In genomic region chr17:19380551-19381284, GRCh38 we compare ENCODE assay signal across 18 cellular contexts. TPM values are rescaled to one million over a fixed set of nuclear protein-coding genes. Genes with fewer than 3 reads are reported as not detected.
DNase-seq lines count a peak whose midpoint lies in the region; ATAC-seq and TF ChIP-seq lines count a peak whose summit lies in the region.
"Had no signal": no experiment of that assay in that cellular context is flagged by ENCODE, and none has a peak within 500 bp of the region (broad histone marks: within the 10 kb centered on the region; RNA-seq: fewer than 3 reads in every experiment).

No MANE protein-coding gene starts in this region.

- peak overlapping the region in 3 of 4 donors; percentile 43 to 81 (median 70) for H3K4me3 Mint-ChIP-seq in CD4-positive, CD25-positive, alpha-beta regulatory T cell
- peak overlapping the region in 3 of 5 donors; percentile 7 to 41 (median 38) for H3K4me3 Mint-ChIP-seq in immature natural killer cell
- H3K4me3 Mint-ChIP-seq: activated CD8-positive, alpha-beta memory T cell treated with anti-CD3 and anti-CD28 coated beads, Interleukin-2, amount 10 ng/mL, durations not matched to agents 7 days and 5 days; T-helper 17 cell had no signal

- no peaks in the 10 kb centered on the region for H3K9me3 Mint-ChIP-seq in CD4-positive, CD25-positive, alpha-beta regulatory T cell
- H3K9me3 Mint-ChIP-seq in immature natural killer cell = no peaks in the 10 kb centered on the region
- H3K9me3 Mint-ChIP-seq: IgD-negative memory B cell had no signal

- no peak overlapping the region for H3K4me3 ChIP-seq in CD4-positive, CD25-positive, alpha-beta regulatory T cell (ENCODE audit: low read depth, low read length)
- no peak overlapping the region for H3K4me3 ChIP-seq in trophoblast cell (ENCODE audit: low read depth, low read length)
- H3K4me3 ChIP-seq: GM12878 had no signal

- H3K9ac ChIP-seq in trophoblast cell (ENCODE audit: low read length) = no peak overlapping the region

- no peak overlapping the region for H3K4me2 ChIP-seq in trophoblast cell (ENCODE audit: low read length)

- H3K4me1 Mint-ChIP-seq in CD4-positive, CD25-positive, alpha-beta regulatory T cell = peaks cover 6 to 24% (median 16%) of the 10 kb centered on the region in 4 donors
- H3K4me1 Mint-ChIP-seq in immature natural killer cell = peaks cover 42 to 51% of the 10 kb centered on the region in 2 donors

- no peak for ATAC-seq in CD4-positive, CD25-positive, alpha-beta regulatory T cell (ENCODE audit: low read depth in 2 of 2)
- ATAC-seq: activated CD8-positive, alpha-beta memory T cell treated with anti-CD3 and anti-CD28 coated beads, Interleukin-2, amount 10 ng/mL, durations not matched to agents 7 days and 5 days; GM12878; T-helper 17 cell had no signal

- H3K27ac Mint-ChIP-seq in CD4-positive, CD25-positive, alpha-beta regulatory T cell = peak overlapping the region in 1 of 3 donors; percentile 20
- peak overlapping the region in 3 of 6 donors; percentile 15 to 60 (median 40) for H3K27ac Mint-ChIP-seq in immature natural killer cell
- H3K27ac Mint-ChIP-seq: activated CD8-positive, alpha-beta memory T cell treated with anti-CD3 and anti-CD28 coated beads, Interleukin-2, amount 10 ng/mL, durations not matched to agents 7 days and 5 days; IgD-negative memory B cell; T-helper 17 cell had no signal

- H3K14ac ChIP-seq in trophoblast cell (ENCODE audit: low read length) = no peak overlapping the region

- no peak overlapping the region for H4K91ac ChIP-seq in trophoblast cell (ENCODE audit: low read depth, low read length)

- H3K18ac ChIP-seq in trophoblast cell (ENCODE audit: low read length) = peak overlapping the region; percentile 7

- H3K27me3 ChIP-seq in CD4-positive, CD25-positive, alpha-beta regulatory T cell (ENCODE audit: control insufficient read depth, insufficient read depth, low read length) = no peaks in the 10 kb centered on the region
- no peaks in the 10 kb centered on the region for H3K27me3 ChIP-seq in trophoblast cell (ENCODE audit: insufficient read depth, low read length)

- H4K12ac ChIP-seq in trophoblast cell (ENCODE audit: low read depth, low read length) = no peak overlapping the region

- peaks cover 6% of the 10 kb centered on the region for H3K79me1 ChIP-seq in trophoblast cell (ENCODE audit: low read length)

- H3K79me2 ChIP-seq in trophoblast cell (ENCODE audit: control insufficient read depth, insufficient read depth, low read length, poor library complexity) = peaks cover 9% of the 10 kb centered on the region

- WGBS in trophoblast cell (ENCODE audit: extremely low coverage, insufficient coverage, insufficient read length) = no CpG with 5 or more reads among the region's 27 CpGs

- TF ChIP-seq EP300 in Ishikawa (IDR thresholded peaks at IDR 0.05; ENCODE audit: borderline replicate concordance) = no peak

- no peak overlapping the region for H3K4ac ChIP-seq in trophoblast cell (ENCODE audit: low read depth, low read length)

- no peak overlapping the region for H2AFZ ChIP-seq in trophoblast cell (ENCODE audit: insufficient read depth, low read length, poor library complexity)

- peaks cover 15% of the 10 kb centered on the region for H3K4me1 ChIP-seq in CD4-positive, CD25-positive, alpha-beta regulatory T cell (ENCODE audit: control insufficient read depth, insufficient read depth, low read length, poor library complexity, severe bottlenecking)
- H3K4me1 ChIP-seq in trophoblast cell (ENCODE audit: control insufficient read depth in 1 of 2, insufficient read depth in 2 of 2, low read length in 2 of 2) = peaks cover 6 to 7% of the 10 kb centered on the region in 2 experiments

- peaks cover 32% of the 10 kb centered on the region for H3K36me3 Mint-ChIP-seq in CD4-positive, CD25-positive, alpha-beta regulatory T cell
- peaks cover 8 to 39% (median 10%) of the 10 kb centered on the region in 3 donors for H3K36me3 Mint-ChIP-seq in immature natural killer cell

- H2AK5ac ChIP-seq in trophoblast cell (ENCODE audit: low read length) = no peak overlapping the region

- H2BK12ac ChIP-seq in trophoblast cell (ENCODE audit: low read length) = no peak overlapping the region

- H3K23ac ChIP-seq in trophoblast cell (ENCODE audit: low read length) = no peak overlapping the region

- peaks cover 34% of the 10 kb centered on the region for H3K36me3 ChIP-seq in CD4-positive, CD25-positive, alpha-beta regulatory T cell (ENCODE audit: control insufficient read depth, insufficient read depth, low read length)
- H3K36me3 ChIP-seq in trophoblast cell (ENCODE audit: control insufficient read depth in 1 of 2, insufficient read depth in 2 of 2, low read length in 2 of 2) = peaks cover 57 to 64% of the 10 kb centered on the region in 2 experiments

- no peak for TF ChIP-seq RAD21 in Ishikawa (IDR thresholded peaks at IDR 0.05; ENCODE audit: low read depth)

- no peak overlapping the region for H2BK5ac ChIP-seq in trophoblast cell (ENCODE audit: low read depth, low read length, poor library complexity)

- no peak for DNase-seq in CD4-positive, CD25-positive, alpha-beta regulatory T cell
- DNase-seq in immature natural killer cell (no peak), trophoblast cell (no peak), NCI-H146 (lab: John Stamatoyannopoulos, UW) (no peak), NCI-H446 treated with DMSO at 0.1 percent for 48 hours (lab: John Stamatoyannopoulos, UW) (no peak)
- DNase-seq in central memory CD4-positive, alpha-beta T cell = no peak
- DNase-seq: activated CD8-positive, alpha-beta memory T cell treated with anti-CD3 and anti-CD28 coated beads, Interleukin-2, amount 10 ng/mL, durations not matched to agents 7 days and 5 days; dermis blood vessel endothelial cell; erythroblast; MV-4-11; NCI-H1930; NCI-H510A; SHP77 treated with DMSO at 0.1 percent for 48 hours; stimulated activated CD4-positive, alpha-beta T cell treated with anti-CD3 and anti-CD28 coated beads, Interleukin-2, amount 100 ng/mL, for 24 hours; T-helper 17 cell had no signal

- no peaks in the 10 kb centered on the region for H3K27me3 Mint-ChIP-seq in CD4-positive, CD25-positive, alpha-beta regulatory T cell
- H3K27me3 Mint-ChIP-seq in immature natural killer cell (ENCODE audit: low read depth in 3 of 3) = peaks cover 8 to 11% (median 11%) of the 10 kb centered on the region in 3 donors
- H3K27me3 Mint-ChIP-seq: activated CD8-positive, alpha-beta memory T cell treated with anti-CD3 and anti-CD28 coated beads, Interleukin-2, amount 10 ng/mL, durations not matched to agents 7 days and 5 days; T-helper 17 cell had no signal

- H3K27ac ChIP-seq in CD4-positive, CD25-positive, alpha-beta regulatory T cell (ENCODE audit: insufficient read depth, low read length, poor library complexity, severe bottlenecking) = no peak overlapping the region
- H3K27ac ChIP-seq in trophoblast cell (ENCODE audit: low read depth, low read length) = no peak overlapping the region

- H3K9me3 ChIP-seq in CD4-positive, CD25-positive, alpha-beta regulatory T cell (ENCODE audit: control insufficient read depth in 2 of 2, low read length in 2 of 2) = no peaks in the 10 kb centered on the region
- no peaks in the 10 kb centered on the region for H3K9me3 ChIP-seq in trophoblast cell (ENCODE audit: insufficient read depth, low read depth, low read length)

- H2BK120ac ChIP-seq in trophoblast cell (ENCODE audit: insufficient read depth, low read length, poor library complexity) = no peak overlapping the region

- no peak overlapping the region for H4K8ac ChIP-seq in trophoblast cell (ENCODE audit: low read depth, low read length)

TF ChIP-seq in Ishikawa, 13 proteins besides CTCF, POLR2A, EP300 and RAD21:
- TF ChIP-seq EGR1 (IDR thresholded peaks at IDR 0.05) (no peak), NFIC (IDR thresholded peaks at IDR 0.05) (peak; percentile 26; the same call in 1 of the 2 replicates)

RNA-seq across cellular contexts. Expression of gene MAPK7, which starts 2.4 kb away (rescaled TPM):
- total RNA-seq in CD4-positive, CD25-positive, alpha-beta regulatory T cell = 26.0 TPM
- 1 to 10 TPM; 3.4 to 6.7 (median 4.8) TPM for polyA plus RNA-seq in CD4-positive, CD25-positive, alpha-beta regulatory T cell
- polyA plus RNA-seq in immature natural killer cell = 10 to 100 TPM in 1 of 3 donors, 1 to 10 TPM in 2; 3.4 to 23.0 (median 7.3) TPM
- 21.4 and 22.8 TPM in 2 replicates for polyA plus RNA-seq in trophoblast cell (2013)

RNA-seq across cellular contexts. Expression of gene MFAP4, which starts 6.3 kb away (rescaled TPM):
- total RNA-seq in CD4-positive, CD25-positive, alpha-beta regulatory T cell = not detected
- not detected for polyA plus RNA-seq in CD4-positive, CD25-positive, alpha-beta regulatory T cell
- polyA plus RNA-seq in immature natural killer cell = under 1 TPM in 1 of 3 donors, not detected in 2; 0.18 TPM
- 1.3 and 1.6 TPM in 2 replicates for polyA plus RNA-seq in trophoblast cell (2013)
- total RNA-seq: activated CD8-positive, alpha-beta memory T cell treated with anti-CD3 and anti-CD28 coated beads, Interleukin-2, amount 10 ng/mL, durations not matched to agents 7 days and 5 days; dermis blood vessel endothelial cell; T-helper 17 cell had no signal
- polyA plus RNA-seq: IgD-negative memory B cell had no signal

RNA-seq across cellular contexts. Expression of gene B9D1, which starts 18.2 kb away (rescaled TPM):
- total RNA-seq in CD4-positive, CD25-positive, alpha-beta regulatory T cell = 2.1 TPM
- polyA plus RNA-seq in CD4-positive, CD25-positive, alpha-beta regulatory T cell = 1 to 10 TPM; 1.2 to 2.0 (median 1.5) TPM
- 1 to 10 TPM; 2.5 to 4.4 (median 2.5) TPM for polyA plus RNA-seq in immature natural killer cell
- 7.2 and 7.3 TPM in 2 replicates for polyA plus RNA-seq in trophoblast cell (2013)

RNA-seq across cellular contexts. Expression of gene RNF112, which starts 30.3 kb away (rescaled TPM):
- 0.39 TPM for total RNA-seq in CD4-positive, CD25-positive, alpha-beta regulatory T cell
- polyA plus RNA-seq in CD4-positive, CD25-positive, alpha-beta regulatory T cell = not detected
- polyA plus RNA-seq in immature natural killer cell = not detected
- polyA plus RNA-seq in trophoblast cell (2013) = 0.42 and 0.55 TPM in 2 replicates
- total RNA-seq: GM12878 had no signal
- polyA plus RNA-seq: GM12878, IgD-negative memory B cell had no signal
